Comparison of ENCODE assay signal across 16 cellular contexts in the genomic region with DNA sequence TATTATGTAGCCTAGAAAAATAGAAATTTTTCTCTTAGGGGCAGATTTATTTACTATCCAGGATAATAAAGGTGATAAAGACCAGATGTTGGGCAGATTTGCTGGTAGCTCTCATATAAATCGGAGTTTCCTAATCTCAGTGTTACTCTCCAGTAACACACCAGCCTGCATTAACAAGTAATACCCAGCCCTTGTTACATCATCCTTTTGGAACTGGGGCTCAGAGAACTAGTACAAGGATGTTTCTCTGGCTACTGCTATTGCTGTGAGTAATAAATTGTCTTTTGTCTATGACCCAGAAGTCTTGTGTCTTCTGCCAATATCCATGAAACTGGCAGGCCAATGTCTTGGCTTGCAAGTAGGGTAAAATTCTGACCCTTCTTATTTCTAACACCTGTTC. TPM values are rescaled to one million over a fixed set of nuclear protein-coding genes. Genes with fewer than 3 reads are reported as not detected.
DNase-seq lines count a peak whose midpoint lies in the region; ATAC-seq and TF ChIP-seq lines count a peak whose summit lies in the region.
"Had no signal": no experiment of that assay in that cellular context is flagged by ENCODE, and none has a peak within 500 bp of the region (broad histone marks: within the 10 kb centered on the region; RNA-seq: fewer than 3 reads in every experiment).

No MANE protein-coding gene starts in this region.

- no peak overlapping the region for H3K27ac Mint-ChIP-seq in stimulated activated naive CD8-positive, alpha-beta T cell treated with anti-CD3 and anti-CD28 coated beads, Interleukin-15, amount 100 ng/mL, for 72 hours
- no peak overlapping the region for H3K27ac Mint-ChIP-seq in type B pancreatic cell

- dilution Hi-C loops in mammary epithelial cell (cut with HindIII; ENCODE audit: low sequenced_read_pairs): no loop called here

- no CpG with 5 or more reads among the region's 1 CpG for WGBS in mammary epithelial cell (ENCODE audit: low coverage, missing lambda C conversion rate)
- WGBS in gastroesophageal sphincter (ENCODE audit: low coverage in 1 of 2), 2 donors: 41 to 50% methylated on average over 1 of the region's 1 CpG
- 61 to 64% methylated on average over 1 of the region's 1 CpG for WGBS in aorta, 2 donors

- peak overlapping the region; percentile 4 for H2AFZ ChIP-seq in mammary epithelial cell (ENCODE audit: low read depth, low read length)

- no peaks in the 10 kb centered on the region for H4K20me1 ChIP-seq in mammary epithelial cell (ENCODE audit: insufficient read depth, low read length)

- CTCF ChIA-PET in mammary epithelial cell (lab: Charles Lee; ENCODE audit: low non-redundant PET): no interaction called here

- H3K27me3 Mint-ChIP-seq in stimulated activated naive CD8-positive, alpha-beta T cell treated with anti-CD3 and anti-CD28 coated beads, Interleukin-15, amount 100 ng/mL, for 72 hours: peaks cover 21% of the 10 kb centered on the region
- no peaks in the 10 kb centered on the region for H3K27me3 Mint-ChIP-seq in type B pancreatic cell

- peak; percentile 43 for ATAC-seq in stimulated activated naive CD8-positive, alpha-beta T cell treated with anti-CD3 and anti-CD28 coated beads, Interleukin-15, amount 100 ng/mL, for 72 hours
- ATAC-seq in stimulated activated naive CD8-positive, alpha-beta T cell treated with anti-CD3 and anti-CD28 coated beads, Interleukin-15, Interleukin-2, amounts not matched to agents 100 U/mL and 50 U/mL, for 24 hours: no peak
- ATAC-seq in gastroesophageal sphincter (peak; percentile 68), aorta (ENCODE audit: low FRiP score) (peak; percentile 52), HG03469 (IDR thresholded peaks at IDR 0.05; ENCODE audit: unreplicated experiment) (no peak)

- peak overlapping the region; percentile 27 for H3K4me2 ChIP-seq in mammary epithelial cell (ENCODE audit: insufficient read depth, low read depth, low read length)

- H3K27me3 ChIP-seq in mammary epithelial cell (ENCODE audit: insufficient read depth, low read length) (no peaks in the 10 kb centered on the region), gastroesophageal sphincter (no peaks in the 10 kb centered on the region), aorta (ENCODE audit: control insufficient read depth in 1 of 2, insufficient read depth in 2 of 2, low read length in 1 of 2) (no peaks in the 10 kb centered on the region)
- H3K27me3 ChIP-seq: esophagus muscularis mucosa, tibial artery had no signal

- TF ChIP-seq POLR2A in gastroesophageal sphincter (IDR thresholded peaks at IDR 0.05): no peak

- TF ChIP-seq CTCF in mammary epithelial cell (conservative IDR thresholded peaks at IDR 0.05 in 1 of 2, IDR thresholded peaks at IDR 0.05 in 1 of 2; ENCODE audit: extremely low read depth in 1 of 2, insufficient read depth in 1 of 2, low read depth in 1 of 2, low read length in 2 of 2): no peak
- no peak for TF ChIP-seq CTCF in gastroesophageal sphincter (IDR thresholded peaks at IDR 0.05)
- no peak for TF ChIP-seq CTCF in type B pancreatic cell (conservative IDR thresholded peaks at IDR 0.05)

- in situ Hi-C loops in mammary epithelial cell (cut with MboI; ENCODE audit: low sequenced_read_pairs in 2 of 2): loop anchor here (25.0 kb wide), 3 partner anchors 92 to 617 kb away; a partner anchor contains a TSS

- DNase-seq in stimulated activated naive CD8-positive, alpha-beta T cell treated with anti-CD3 and anti-CD28 coated beads, Interleukin-15, amount 100 ng/mL, for 72 hours: no peak
- no peak for DNase-seq in stimulated activated naive CD8-positive, alpha-beta T cell treated with anti-CD3 and anti-CD28 coated beads, Interleukin-15, Interleukin-2, amounts not matched to agents 100 U/mL and 50 U/mL, for 24 hours
- DNase-seq in mammary epithelial cell (peak; percentile 75), aorta (no peak), type B pancreatic cell (ENCODE audit: extremely low spot score, unreplicated experiment) (no peak), germinal center (ENCODE audit: low spot score) (no peak)
- DNase-seq: activated CD8-positive, alpha-beta memory T cell treated with anti-CD3 and anti-CD28 coated beads for 24 hours; H7; NCI-H1930; NCI-H774; stimulated activated CD4-positive, alpha-beta T cell treated with anti-CD3 and anti-CD28 coated beads, Interleukin-15, amount 100 ng/mL, for 24 hours; tibial artery had no signal

- no TSS peak for BruUV-seq in mammary epithelial cell (replicated peaks; lab: Mats Ljungman, UMichigan)

- H3K9ac ChIP-seq in mammary epithelial cell (ENCODE audit: insufficient read depth, low read length): no peak overlapping the region

- no peak overlapping the region for H3K4me3 Mint-ChIP-seq in stimulated activated naive CD8-positive, alpha-beta T cell treated with anti-CD3 and anti-CD28 coated beads, Interleukin-15, amount 100 ng/mL, for 72 hours
- no peak overlapping the region for H3K4me3 Mint-ChIP-seq in type B pancreatic cell
- H3K4me3 Mint-ChIP-seq: central memory CD8-positive, alpha-beta T cell had no signal

- intact Hi-C loops in mammary epithelial cell (cut with micrococcal nuclease) (no loop called here), aorta (cut with DNase I) (no loop called here)

- no peaks in the 10 kb centered on the region for H3K36me3 ChIP-seq in mammary epithelial cell (ENCODE audit: insufficient read depth, low read length)
- H3K36me3 ChIP-seq in gastroesophageal sphincter: no peaks in the 10 kb centered on the region
- H3K36me3 ChIP-seq in aorta (ENCODE audit: control insufficient read depth in 1 of 2, insufficient read depth in 2 of 2, low read length in 1 of 2): no peaks in the 10 kb centered on the region
- H3K36me3 ChIP-seq: esophagus muscularis mucosa, tibial artery had no signal

- H3K27ac ChIP-seq in mammary epithelial cell (ENCODE audit: insufficient read depth, low read depth, low read length): peak overlapping the region; percentile 42
- no peak overlapping the region for H3K27ac ChIP-seq in gastroesophageal sphincter
- no peak overlapping the region for H3K27ac ChIP-seq in aorta (ENCODE audit: low read depth in 1 of 2, low read length in 2 of 2)
- H3K27ac ChIP-seq: esophagus muscularis mucosa had no signal

- no peaks in the 10 kb centered on the region for H3K4me1 Mint-ChIP-seq in stimulated activated naive CD8-positive, alpha-beta T cell treated with anti-CD3 and anti-CD28 coated beads, Interleukin-15, amount 100 ng/mL, for 72 hours
- H3K4me1 Mint-ChIP-seq in type B pancreatic cell (ENCODE audit: unreplicated experiment): peaks cover 6% of the 10 kb centered on the region
- H3K4me1 Mint-ChIP-seq: central memory CD8-positive, alpha-beta T cell had no signal

- peaks cover 7 to 12% of the 10 kb centered on the region in 2 donors for H3K9me3 Mint-ChIP-seq in stimulated activated naive CD8-positive, alpha-beta T cell treated with anti-CD3 and anti-CD28 coated beads, Interleukin-15, amount 100 ng/mL, for 72 hours
- no peaks in the 10 kb centered on the region for H3K9me3 Mint-ChIP-seq in type B pancreatic cell
- H3K9me3 Mint-ChIP-seq: central memory CD8-positive, alpha-beta T cell had no signal

- TF ChIP-seq EP300 in gastroesophageal sphincter (IDR thresholded peaks at IDR 0.05): no peak

- H3K4me1 ChIP-seq in mammary epithelial cell (ENCODE audit: insufficient read depth, low read length): peaks cover 5% of the 10 kb centered on the region
- peaks cover 0 to 5% (median 4%) of the 10 kb centered on the region in 3 donors for H3K4me1 ChIP-seq in gastroesophageal sphincter
- H3K4me1 ChIP-seq in aorta (ENCODE audit: control insufficient read depth in 1 of 2, insufficient read depth in 2 of 2, low read length in 2 of 2): peaks cover 1 to 5% of the 10 kb centered on the region in 2 donors

- H3K9me3 ChIP-seq in mammary epithelial cell (replicated peaks; ENCODE audit: insufficient read depth, low read length) (no peaks in the 10 kb centered on the region), gastroesophageal sphincter (no peaks in the 10 kb centered on the region), aorta (ENCODE audit: control insufficient read depth, low read length) (no peaks in the 10 kb centered on the region)
- H3K9me3 ChIP-seq: esophagus muscularis mucosa, tibial artery had no signal

- peaks cover 9% of the 10 kb centered on the region for H3K36me3 Mint-ChIP-seq in type B pancreatic cell

- peaks cover 28% of the 10 kb centered on the region for H3K79me2 ChIP-seq in mammary epithelial cell (ENCODE audit: insufficient read depth, low read length)

- H3K4me3 ChIP-seq in mammary epithelial cell (replicated peaks in 1 of 3; ENCODE audit: insufficient read depth in 1 of 3, low read depth in 2 of 3, low read length in 3 of 3): no peak overlapping the region
- no peak overlapping the region for H3K4me3 ChIP-seq in gastroesophageal sphincter
- H3K4me3 ChIP-seq in aorta (ENCODE audit: low read length in 2 of 2): no peak overlapping the region
- H3K4me3 ChIP-seq: esophagus muscularis mucosa, tibial artery had no signal

RNA-seq across cellular contexts. Expression of a gene that starts 16.8 kb away (rescaled TPM):
- total RNA-seq in mammary epithelial cell (100 to 1,000 TPM; 115 to 269 TPM), gastroesophageal sphincter (10 to 100 TPM; 11.2 to 59.7 (median 20.2) TPM), aorta (10 to 100 TPM; 39.0 to 54.1 TPM), type B pancreatic cell (ENCODE audit: low replicate concordance) (80.4 and 142 TPM in 2 replicates)
- polyA plus RNA-seq in mammary epithelial cell (171 TPM), aorta (10 to 100 TPM; 25.5 to 78.0 TPM)
- polyA minus RNA-seq in mammary epithelial cell: 86.8 TPM

Comparison
In these comparisons a context has a peak if more than half of its experiments do, and no peak if none do; other contexts are left out.
1. ATAC-seq: peak in stimulated activated naive CD8-positive, alpha-beta T cell treated with anti-CD3 and anti-CD28 coated beads, Interleukin-15, amount 100 ng/mL, for 72 hours (single experiment), gastroesophageal sphincter (single experiment) and aorta (single experiment); none in stimulated activated naive CD8-positive, alpha-beta T cell treated with anti-CD3 and anti-CD28 coated beads, Interleukin-15, Interleukin-2, amounts not matched to agents 100 U/mL and 50 U/mL, for 24 hours (single experiment) and HG03469 (single experiment).